Comparison of ENCODE assay signal across 12 cellular contexts in the genomic region with DNA sequence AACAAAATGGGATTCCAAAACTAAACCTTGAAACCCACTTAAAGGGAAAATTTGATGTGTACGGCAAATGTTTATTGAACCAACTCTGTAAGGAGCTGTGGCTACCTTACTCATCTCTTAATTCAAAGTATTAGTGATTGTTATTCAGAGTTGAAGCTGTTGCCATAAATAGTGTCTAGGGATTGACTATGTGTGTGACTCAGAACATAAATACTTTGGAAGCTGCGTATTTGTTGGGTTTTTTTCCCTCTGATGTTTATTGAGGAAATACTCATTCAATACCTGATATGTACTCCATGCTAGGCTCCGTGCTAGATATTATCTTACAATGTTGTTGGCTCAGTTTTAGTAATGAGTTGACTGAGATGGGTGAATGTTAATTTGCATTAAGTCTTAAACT.
DNase-seq lines count a peak whose midpoint lies in the region; ATAC-seq and TF ChIP-seq lines count a peak whose summit lies in the region.
"Had no signal": no experiment of that assay in that cellular context is flagged by ENCODE, and none has a peak within 500 bp of the region (broad histone marks: within the 10 kb centered on the region; RNA-seq: fewer than 3 reads in every experiment).

No MANE protein-coding gene starts in this region.

- no peak overlapping the region for H2BK15ac ChIP-seq in mesendoderm (replicated peaks; ENCODE audit: low read depth)

- H3K9me3 ChIP-seq in gastroesophageal sphincter: no peaks in the 10 kb centered on the region
- H3K9me3 ChIP-seq: heart left ventricle had no signal

- TF ChIP-seq POLR2A in gastroesophageal sphincter (IDR thresholded peaks at IDR 0.05): no peak

- H3K18ac ChIP-seq in mesendoderm (ENCODE audit: low read length): no peak overlapping the region

- WGBS in mesendoderm (ENCODE audit: extremely low coverage, insufficient coverage, low lambda C conversion rate): no CpG with 5 or more reads among the region's 3 CpGs
- WGBS in gastroesophageal sphincter (ENCODE audit: low coverage in 1 of 2), 2 donors: 38 to 66% methylated on average over 3 of the region's 3 CpGs

- peaks cover 53% of the 10 kb centered on the region for H3K36me3 Mint-ChIP-seq in brain

- H3K79me2 ChIP-seq in mesendoderm (ENCODE audit: control insufficient read depth, insufficient read depth, low read length): no peaks in the 10 kb centered on the region

- no peak overlapping the region for H4K8ac ChIP-seq in mesendoderm (ENCODE audit: low read depth, low read length)

- ATAC-seq in gastroesophageal sphincter (no peak), GM21515 (IDR thresholded peaks at IDR 0.05; ENCODE audit: unreplicated experiment) (no peak)

- no peak for TF ChIP-seq EP300 in gastroesophageal sphincter (IDR thresholded peaks at IDR 0.05)

- no peak overlapping the region for H2BK5ac ChIP-seq in mesendoderm (ENCODE audit: low read length)

- H3K27ac ChIP-seq in mesendoderm (ENCODE audit: low read depth, low read length) (no peak overlapping the region), gastroesophageal sphincter (no peak overlapping the region)
- H3K27ac ChIP-seq: heart left ventricle had no signal

- H2BK120ac ChIP-seq in mesendoderm (ENCODE audit: low read depth, low read length): no peak overlapping the region

- no peaks in the 10 kb centered on the region for H3K36me3 ChIP-seq in mesendoderm (ENCODE audit: control insufficient read depth, insufficient read depth, low read length)
- H3K36me3 ChIP-seq in gastroesophageal sphincter: peaks cover 5 to 36% of the 10 kb centered on the region in 2 donors

- peak; percentile 40 for DNase-seq in AG09319 (ENCODE audit: extremely low read depth, low read depth)
- peak; percentile 45 for DNase-seq in HPDE6-E6E7 (ENCODE audit: extremely low spot score)
- DNase-seq in mesendoderm: peak; percentile 24
- no peak for DNase-seq in NCI-H524 treated with DMSO at 0.1 percent for 48 hours (lab: John Stamatoyannopoulos, UW)
- DNase-seq in activated CD8-positive, alpha-beta memory T cell treated with anti-CD3 and anti-CD28 coated beads, Interleukin-2, amount 50 U/mL, for 48 hours: no peak
- DNase-seq: activated gamma-delta T cell treated with Interleukin-2 at 50 U/mL for 16 hours, DMS79, heart left ventricle, NCI-H446 treated with DMSO at 0.1 percent for 48 hours had no signal

- no peaks in the 10 kb centered on the region for H3K9me3 Mint-ChIP-seq in brain

- H3K4me3 Mint-ChIP-seq in brain: no peak overlapping the region

- H2AK5ac ChIP-seq in mesendoderm (ENCODE audit: low read length): no peak overlapping the region

- H3K9ac ChIP-seq in mesendoderm (ENCODE audit: low read length): no peak overlapping the region

- no peaks in the 10 kb centered on the region for H3K79me1 ChIP-seq in mesendoderm (ENCODE audit: low read length)

- H3K56ac ChIP-seq in mesendoderm (ENCODE audit: low read length): no peak overlapping the region

- H3K27me3 ChIP-seq in mesendoderm (ENCODE audit: insufficient read depth, low read length, poor library complexity): no peaks in the 10 kb centered on the region
- no peaks in the 10 kb centered on the region for H3K27me3 ChIP-seq in gastroesophageal sphincter
- H3K27me3 ChIP-seq: heart left ventricle had no signal

- H3K4me1 ChIP-seq in mesendoderm (ENCODE audit: control insufficient read depth, low read depth, low read length) (no peaks in the 10 kb centered on the region), gastroesophageal sphincter (peaks cover 0 to 10% (median 0%) of the 10 kb centered on the region in 3 donors)

- TF ChIP-seq CTCF in AG09319 (IDR thresholded peaks at IDR 0.05; ENCODE audit: low read depth, low read length) (no peak), brain (conservative IDR thresholded peaks at IDR 0.05) (no peak), gastroesophageal sphincter (IDR thresholded peaks at IDR 0.05) (no peak)

- no peak overlapping the region for H4K5ac ChIP-seq in mesendoderm (ENCODE audit: low read length)

- no peak overlapping the region for H3K4me2 ChIP-seq in mesendoderm (ENCODE audit: low read length)

- H3K4me3 ChIP-seq in mesendoderm (ENCODE audit: low read length) (no peak overlapping the region), gastroesophageal sphincter (no peak overlapping the region)
- H3K4me3 ChIP-seq: heart left ventricle had no signal

- H3K27me3 Mint-ChIP-seq in brain: no peaks in the 10 kb centered on the region

- peaks cover 9% of the 10 kb centered on the region for H3K4me1 Mint-ChIP-seq in brain

- H3K23ac ChIP-seq in mesendoderm (ENCODE audit: low read length): no peak overlapping the region

- H3K27ac Mint-ChIP-seq in brain: peak overlapping the region in 3 of 5 experiments; percentile 26 to 64 (median 63)

- H3K4ac ChIP-seq in mesendoderm (ENCODE audit: low read depth, low read length): no peak overlapping the region

Comparison
In these comparisons a context has a peak if more than half of its experiments do, and no peak if none do; other contexts are left out.
1. DNase-seq: peak in AG09319 (single experiment), HPDE6-E6E7 (single experiment) and mesendoderm (single experiment); none in NCI-H524 treated with DMSO at 0.1 percent for 48 hours (single experiment) and activated CD8-positive, alpha-beta memory T cell treated with anti-CD3 and anti-CD28 coated beads, Interleukin-2, amount 50 U/mL, for 48 hours (single experiment).